Comparison of ENCODE assay signal across 1 cellular context in the genomic region with DNA sequence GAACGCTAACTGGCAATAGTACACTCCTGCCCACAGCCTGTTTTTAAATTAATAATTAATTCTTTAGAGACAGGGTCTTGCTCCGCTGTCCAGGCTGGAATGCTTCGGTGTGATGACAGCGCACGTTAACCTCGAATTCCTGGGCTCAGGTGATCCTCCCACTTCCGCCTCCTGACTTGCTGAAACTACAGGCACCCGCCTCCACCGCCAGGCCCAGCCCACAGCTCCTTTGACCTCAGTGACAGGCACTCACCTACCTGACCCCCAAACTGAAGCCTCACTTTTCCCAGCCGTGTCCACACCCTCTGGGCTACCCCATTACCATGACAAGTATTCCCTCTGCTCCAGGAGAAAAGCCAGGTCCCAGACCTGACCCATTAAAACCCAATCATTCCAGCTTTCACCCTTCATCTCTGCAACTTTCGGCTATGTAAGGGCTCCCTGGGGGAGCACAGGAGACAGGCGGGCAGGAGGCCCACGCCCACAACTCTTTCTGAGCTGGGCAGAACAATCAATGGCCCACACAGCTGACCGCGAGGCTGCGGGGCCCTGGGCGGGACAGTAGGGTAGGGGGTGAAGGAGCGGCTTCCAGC.
A peak's percentile ranks its signal among the peaks of the same experiment; 100 is the strongest.
TF ChIP-seq lines count a peak whose summit lies in the region.

No MANE protein-coding gene starts in this region.

TF ChIP-seq in HepG2, 621 proteins besides CTCF, POLR2A, EP300 and RAD21 (continued from another document and continues in another):
- TF ChIP-seq DMTF1 (CRISPR knock-in tag; IDR thresholded peaks at IDR 0.05) (no peak), ZNF230 (CRISPR knock-in tag; IDR thresholded peaks at IDR 0.05) (no peak), ZNF614 (CRISPR knock-in tag; IDR thresholded peaks at IDR 0.05; ENCODE audit: borderline replicate concordance) (peak; percentile 16; the same call in 1 of the 2 replicates), THAP9 (CRISPR knock-in tag; IDR thresholded peaks at IDR 0.05; ENCODE audit: borderline replicate concordance) (0 out of 2 replicates have a peak, but pooled peaks have one; percentile 29), CREB1 (IDR thresholded peaks at IDR 0.05) (0 out of 2 replicates have a peak, but pooled peaks have one; percentile 16), CREB1 (CRISPR knock-in tag; IDR thresholded peaks at IDR 0.05) (no peak), ZNF556 (CRISPR knock-in tag; IDR thresholded peaks at IDR 0.05; ENCODE audit: borderline replicate concordance) (no peak), MEIS2 (CRISPR knock-in tag; IDR thresholded peaks at IDR 0.05) (no peak), NR2C2 (CRISPR knock-in tag; IDR thresholded peaks at IDR 0.05; ENCODE audit: borderline replicate concordance) (no peak), ERF (CRISPR knock-in tag; IDR thresholded peaks at IDR 0.05) (peak; percentile 41; the same call in 1 of the 2 replicates), ZNF20 (CRISPR knock-in tag; IDR thresholded peaks at IDR 0.05) (0 out of 2 replicates have a peak, but pooled peaks have one; percentile 16), ZNF460 (CRISPR knock-in tag; IDR thresholded peaks at IDR 0.05; ENCODE audit: borderline replicate concordance) (peak; percentile 30; the same call in 1 of the 2 replicates), SRSF9 (IDR thresholded peaks at IDR 0.05; ENCODE audit: borderline replicate concordance, insufficient read depth, low read depth, low read length, poor library complexity, severe bottlenecking) (no peak), NKX3-1 (CRISPR knock-in tag; IDR thresholded peaks at IDR 0.05) (no peak), ZKSCAN1 (IDR thresholded peaks at IDR 0.05; ENCODE audit: low read length) (no peak), ZSCAN22 (CRISPR knock-in tag; IDR thresholded peaks at IDR 0.05) (no peak), ZFP90 (CRISPR knock-in tag; IDR thresholded peaks at IDR 0.05; ENCODE audit: borderline replicate concordance) (no peak), ZNF317 (CRISPR knock-in tag; IDR thresholded peaks at IDR 0.05) (no peak), ZBTB46 (CRISPR knock-in tag; IDR thresholded peaks at IDR 0.05; ENCODE audit: borderline replicate concordance) (no peak), ZNF670 (CRISPR knock-in tag; IDR thresholded peaks at IDR 0.05; ENCODE audit: borderline replicate concordance) (no peak), SETDB1 (CRISPR knock-in tag; IDR thresholded peaks at IDR 0.05; ENCODE audit: borderline replicate concordance) (no peak), ZNF329 (CRISPR knock-in tag; IDR thresholded peaks at IDR 0.05; ENCODE audit: low read depth) (no peak), ZNF777 (CRISPR knock-in tag; IDR thresholded peaks at IDR 0.05) (no peak), HOXA3 (CRISPR knock-in tag; IDR thresholded peaks at IDR 0.05) (0 out of 2 replicates have a peak, but pooled peaks have one; percentile 43), ZNF879 (CRISPR knock-in tag; IDR thresholded peaks at IDR 0.05) (peak; percentile 4; the same call in 1 of the 2 replicates), ZNF138 (CRISPR knock-in tag; IDR thresholded peaks at IDR 0.05; ENCODE audit: low read depth) (no peak), SP5 (CRISPR knock-in tag; IDR thresholded peaks at IDR 0.05; ENCODE audit: borderline replicate concordance, low read depth) (peak; percentile 83), RBM22 (optimal IDR thresholded peaks at IDR 0.05; ENCODE audit: low read length) (no peak), ZNF24 (IDR thresholded peaks at IDR 0.05) (no peak), ZNF878 (CRISPR knock-in tag; IDR thresholded peaks at IDR 0.05) (no peak), ZBTB8A (CRISPR knock-in tag; IDR thresholded peaks at IDR 0.05; ENCODE audit: borderline replicate concordance, low read depth) (no peak), ZNF143 (CRISPR knock-in tag; IDR thresholded peaks at IDR 0.05) (no peak), ZNF749 (CRISPR knock-in tag; IDR thresholded peaks at IDR 0.05; ENCODE audit: borderline replicate concordance) (no peak), SOX6 (IDR thresholded peaks at IDR 0.05) (no peak), SOX6 (CRISPR knock-in tag; IDR thresholded peaks at IDR 0.05) (no peak; the same call in 1 of the 2 replicates), MED1 (CRISPR knock-in tag; IDR thresholded peaks at IDR 0.05) (peak; percentile 42; the same call in 1 of the 2 replicates), HIC2 (CRISPR knock-in tag; IDR thresholded peaks at IDR 0.05; ENCODE audit: low read depth) (no peak), ZNF703 (CRISPR knock-in tag; IDR thresholded peaks at IDR 0.05; ENCODE audit: borderline replicate concordance) (no peak), ZNF550 (CRISPR knock-in tag; IDR thresholded peaks at IDR 0.05; ENCODE audit: borderline replicate concordance) (no peak), ZNF75D (CRISPR knock-in tag; IDR thresholded peaks at IDR 0.05; ENCODE audit: borderline replicate concordance) (no peak), HMG20B (CRISPR knock-in tag; conservative IDR thresholded peaks at IDR 0.05) (no peak), KMT2A (CRISPR knock-in tag; IDR thresholded peaks at IDR 0.05) (no peak; the same call in 1 of the 2 replicates), PCBP1 (IDR thresholded peaks at IDR 0.05; ENCODE audit: borderline replicate concordance, low read depth, low read length) (0 out of 2 replicates have a peak, but pooled peaks have one; percentile 7), FOXO4 (CRISPR knock-in tag; conservative IDR thresholded peaks at IDR 0.05) (no peak), NCOA1 (CRISPR knock-in tag; IDR thresholded peaks at IDR 0.05) (peak; percentile 59; the same call in 1 of the 2 replicates), MYNN (CRISPR knock-in tag; IDR thresholded peaks at IDR 0.05; ENCODE audit: low read depth) (no peak)
- TF ChIP-seq, protein P1, sequence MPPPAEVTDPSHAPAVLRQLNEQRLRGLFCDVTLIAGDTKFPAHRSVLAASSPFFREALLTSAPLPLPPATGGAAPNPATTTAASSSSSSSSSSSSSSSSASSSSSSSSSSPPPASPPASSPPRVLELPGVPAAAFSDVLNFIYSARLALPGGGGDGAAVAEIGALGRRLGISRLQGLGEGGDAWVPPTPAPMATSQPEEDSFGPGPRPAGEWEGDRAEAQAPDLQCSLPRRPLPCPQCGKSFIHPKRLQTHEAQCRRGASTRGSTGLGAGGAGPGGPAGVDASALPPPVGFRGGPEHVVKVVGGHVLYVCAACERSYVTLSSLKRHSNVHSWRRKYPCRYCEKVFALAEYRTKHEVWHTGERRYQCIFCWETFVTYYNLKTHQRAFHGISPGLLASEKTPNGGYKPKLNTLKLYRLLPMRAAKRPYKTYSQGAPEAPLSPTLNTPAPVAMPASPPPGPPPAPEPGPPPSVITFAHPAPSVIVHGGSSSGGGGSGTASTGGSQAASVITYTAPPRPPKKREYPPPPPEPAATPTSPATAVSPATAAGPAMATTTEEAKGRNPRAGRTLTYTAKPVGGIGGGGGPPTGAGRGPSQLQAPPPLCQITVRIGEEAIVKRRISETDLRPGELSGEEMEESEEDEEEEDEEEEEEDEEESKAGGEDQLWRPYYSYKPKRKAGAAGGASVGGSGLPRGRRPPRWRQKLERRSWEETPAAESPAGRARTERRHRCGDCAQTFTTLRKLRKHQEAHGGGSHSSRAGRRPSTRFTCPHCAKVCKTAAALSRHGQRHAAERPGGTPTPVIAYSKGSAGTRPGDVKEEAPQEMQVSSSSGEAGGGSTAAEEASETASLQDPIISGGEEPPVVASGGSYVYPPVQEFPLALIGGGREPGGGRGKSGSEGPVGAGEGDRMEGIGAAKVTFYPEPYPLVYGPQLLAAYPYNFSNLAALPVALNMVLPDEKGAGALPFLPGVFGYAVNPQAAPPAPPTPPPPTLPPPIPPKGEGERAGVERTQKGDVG (CRISPR knock-in tag; IDR thresholded peaks at IDR 0.05; ENCODE audit: borderline replicate concordance), result peak; percentile 55; the same call in 1 of the 2 replicates
- TF ChIP-seq, protein P2, sequence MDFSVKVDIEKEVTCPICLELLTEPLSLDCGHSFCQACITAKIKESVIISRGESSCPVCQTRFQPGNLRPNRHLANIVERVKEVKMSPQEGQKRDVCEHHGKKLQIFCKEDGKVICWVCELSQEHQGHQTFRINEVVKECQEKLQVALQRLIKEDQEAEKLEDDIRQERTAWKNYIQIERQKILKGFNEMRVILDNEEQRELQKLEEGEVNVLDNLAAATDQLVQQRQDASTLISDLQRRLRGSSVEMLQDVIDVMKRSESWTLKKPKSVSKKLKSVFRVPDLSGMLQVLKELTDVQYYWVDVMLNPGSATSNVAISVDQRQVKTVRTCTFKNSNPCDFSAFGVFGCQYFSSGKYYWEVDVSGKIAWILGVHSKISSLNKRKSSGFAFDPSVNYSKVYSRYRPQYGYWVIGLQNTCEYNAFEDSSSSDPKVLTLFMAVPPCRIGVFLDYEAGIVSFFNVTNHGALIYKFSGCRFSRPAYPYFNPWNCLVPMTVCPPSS (IDR thresholded peaks at IDR 0.05), result no peak
- TF ChIP-seq, protein P3, sequence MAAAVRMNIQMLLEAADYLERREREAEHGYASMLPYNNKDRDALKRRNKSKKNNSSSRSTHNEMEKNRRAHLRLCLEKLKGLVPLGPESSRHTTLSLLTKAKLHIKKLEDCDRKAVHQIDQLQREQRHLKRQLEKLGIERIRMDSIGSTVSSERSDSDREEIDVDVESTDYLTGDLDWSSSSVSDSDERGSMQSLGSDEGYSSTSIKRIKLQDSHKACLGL (CRISPR knock-in tag; IDR thresholded peaks at IDR 0.05), result no peak
- TF ChIP-seq, protein P4, sequence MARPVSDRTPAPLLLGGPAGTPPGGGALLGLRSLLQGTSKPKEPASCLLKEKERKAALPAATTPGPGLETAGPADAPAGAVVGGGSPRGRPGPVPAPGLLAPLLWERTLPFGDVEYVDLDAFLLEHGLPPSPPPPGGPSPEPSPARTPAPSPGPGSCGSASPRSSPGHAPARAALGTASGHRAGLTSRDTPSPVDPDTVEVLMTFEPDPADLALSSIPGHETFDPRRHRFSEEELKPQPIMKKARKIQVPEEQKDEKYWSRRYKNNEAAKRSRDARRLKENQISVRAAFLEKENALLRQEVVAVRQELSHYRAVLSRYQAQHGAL (CRISPR knock-in tag; IDR thresholded peaks at IDR 0.05; ENCODE audit: not compliant biosample characterization), result no peak
